In genomic region chr2:15648593-15649525, GRCh38 we compare ENCODE assay signal across 14 cellular contexts. TPM values are rescaled to one million over a fixed set of nuclear protein-coding genes. Genes with fewer than 3 reads are reported as not detected.
DNase-seq lines count a peak whose midpoint lies in the region; ATAC-seq and TF ChIP-seq lines count a peak whose summit lies in the region.
"Had no signal": no experiment of that assay in that cellular context is flagged by ENCODE, and none has a peak within 500 bp of the region (broad histone marks: within the 10 kb centered on the region; RNA-seq: fewer than 3 reads in every experiment).

No MANE protein-coding gene starts in this region.

- no peaks in the 10 kb centered on the region for H4K20me1 ChIP-seq in BLaER1

- TF ChIP-seq EP300 in esophagus muscularis mucosa (IDR thresholded peaks at IDR 0.05) = no peak

- no peak overlapping the region for H4K12ac ChIP-seq in trophoblast cell (ENCODE audit: low read depth, low read length)

- H3K9ac ChIP-seq in BLaER1 (no peak overlapping the region), trophoblast cell (ENCODE audit: low read length) (no peak overlapping the region)

- no peak overlapping the region for H3K14ac ChIP-seq in trophoblast cell (ENCODE audit: low read length)

- peak overlapping the region; percentile 66 for H2BK12ac ChIP-seq in trophoblast cell (ENCODE audit: low read length)

- ATAC-seq in HG02571 (IDR thresholded peaks at IDR 0.05; ENCODE audit: unreplicated experiment) = no peak
- ATAC-seq: CD8-positive, alpha-beta T cell; HCT116 had no signal

- peaks cover 26% of the 10 kb centered on the region for H3K4me1 ChIP-seq in BLaER1
- peaks cover 0 to 4% (median 0%) of the 10 kb centered on the region in 4 donors for H3K4me1 ChIP-seq in esophagus muscularis mucosa
- peaks cover 28 to 36% of the 10 kb centered on the region in 2 experiments for H3K4me1 ChIP-seq in trophoblast cell (ENCODE audit: control insufficient read depth in 1 of 2, insufficient read depth in 2 of 2, low read length in 2 of 2)
- H3K4me1 ChIP-seq: Caco-2 had no signal

- H3K27me3 ChIP-seq in BLaER1 (no peaks in the 10 kb centered on the region), esophagus muscularis mucosa (no peaks in the 10 kb centered on the region), trophoblast cell (ENCODE audit: insufficient read depth, low read length) (no peaks in the 10 kb centered on the region)

- H3K79me2 ChIP-seq in trophoblast cell (ENCODE audit: control insufficient read depth, insufficient read depth, low read length, poor library complexity) = no peaks in the 10 kb centered on the region

- H4K91ac ChIP-seq in trophoblast cell (ENCODE audit: low read depth, low read length) = peak overlapping the region; percentile 69

- H2AFZ ChIP-seq in trophoblast cell (ENCODE audit: insufficient read depth, low read length, poor library complexity) = no peak overlapping the region

- no peak overlapping the region for H2BK120ac ChIP-seq in trophoblast cell (ENCODE audit: insufficient read depth, low read length, poor library complexity)

- no peak overlapping the region for H3K23ac ChIP-seq in trophoblast cell (ENCODE audit: low read length)

- H3K4me2 ChIP-seq in BLaER1 (peak overlapping the region; percentile 64), trophoblast cell (ENCODE audit: low read length) (no peak overlapping the region)

- H3K4me3 ChIP-seq in BLaER1 (no peak overlapping the region), esophagus muscularis mucosa (no peak overlapping the region), trophoblast cell (ENCODE audit: low read depth, low read length) (no peak overlapping the region)

- no peak for TF ChIP-seq CTCF in esophagus muscularis mucosa (IDR thresholded peaks at IDR 0.05)

- no peak overlapping the region for H3K4ac ChIP-seq in trophoblast cell (ENCODE audit: low read depth, low read length)

- no peak for TF ChIP-seq POLR2A in esophagus muscularis mucosa (IDR thresholded peaks at IDR 0.05; ENCODE audit: low read depth)

- H3K27ac ChIP-seq in BLaER1 = no peak overlapping the region
- H3K27ac ChIP-seq in esophagus muscularis mucosa (replicated peaks in 1 of 4) = no peak overlapping the region
- no peak overlapping the region for H3K27ac ChIP-seq in trophoblast cell (ENCODE audit: low read depth, low read length)

- H3K9me3 ChIP-seq in BLaER1 (no peaks in the 10 kb centered on the region), esophagus muscularis mucosa (no peaks in the 10 kb centered on the region), trophoblast cell (ENCODE audit: insufficient read depth, low read depth, low read length) (no peaks in the 10 kb centered on the region)
- H3K9me3 ChIP-seq: Caco-2 had no signal

- H3K79me1 ChIP-seq in trophoblast cell (ENCODE audit: low read length) = peaks cover 16% of the 10 kb centered on the region

- peak overlapping the region; percentile 18 for H2BK5ac ChIP-seq in trophoblast cell (ENCODE audit: low read depth, low read length, poor library complexity)

- H3K18ac ChIP-seq in trophoblast cell (ENCODE audit: low read length) = peak overlapping the region; percentile 37

- intact Hi-C loops in esophagus muscularis mucosa (cut with DNase I) = no loop called here

- peak overlapping the region; percentile 50 for H2AK5ac ChIP-seq in trophoblast cell (ENCODE audit: low read length)

- DNase-seq in SK-N-DZ (ENCODE audit: low spot score) (peak; percentile 94), esophagus muscularis mucosa (ENCODE audit: extremely low spot score) (peak; percentile 86), trophoblast cell (no peak), COLO829 (ENCODE audit: low spot score) (no peak)
- DNase-seq in central memory CD4-positive, alpha-beta T cell = no peak
- DNase-seq: ACHN; Caco-2; CD8-positive, alpha-beta T cell; DND-41; GDM1; IMR-90 had no signal

- H4K8ac ChIP-seq in trophoblast cell (ENCODE audit: low read depth, low read length) = peak overlapping the region; percentile 43

- 93% methylated on average over 8 of the region's 10 CpGs for WGBS in esophagus muscularis mucosa
- WGBS in trophoblast cell (ENCODE audit: extremely low coverage, insufficient coverage, insufficient read length) = no CpG with 5 or more reads among the region's 10 CpGs

- H3K36me3 ChIP-seq in BLaER1 = no peaks in the 10 kb centered on the region
- no peaks in the 10 kb centered on the region for H3K36me3 ChIP-seq in esophagus muscularis mucosa
- H3K36me3 ChIP-seq in trophoblast cell (ENCODE audit: control insufficient read depth in 1 of 2, insufficient read depth in 2 of 2, low read length in 2 of 2) = no peaks in the 10 kb centered on the region

RNA-seq across cellular contexts. Expression of gene DDX1, which starts 57.2 kb away (rescaled TPM):
- polyA plus RNA-seq in SK-N-DZ (2014; cell fraction: cytosol; rRNA removed) = 5,002 and 5,638 TPM in 2 replicates
- polyA plus RNA-seq in SK-N-DZ (2014; cell fraction: nucleus; rRNA removed) = 4,616 and 5,818 TPM in 2 replicates
- total RNA-seq in esophagus muscularis mucosa = 10 to 100 TPM; 58.3 to 90.5 (median 60.8) TPM
- polyA plus RNA-seq in trophoblast cell (2013) = 93.8 and 94.8 TPM in 2 replicates

Comparison
In these comparisons a context has a peak if more than half of its experiments do, and no peak if none do; other contexts are left out.
1. DNase-seq: peak in SK-N-DZ (single experiment) and esophagus muscularis mucosa (single experiment); none in trophoblast cell (0 of 2), central memory CD4-positive, alpha-beta T cell (single experiment) and COLO829 (single experiment).